ENCODE assay signal across 1 cellular context in genomic region chr19:6590458-6591319, GRCh38.
A peak's percentile ranks its signal among the peaks of the same experiment; 100 is the strongest.
TF ChIP-seq lines count a peak whose summit lies in the region.

TSS of gene CD70 (minus strand) at chr19:6591150. CDS start at chr19:6591002, 148 bp downstream.

TF ChIP-seq in GM12878, 131 proteins besides CTCF, POLR2A, EP300 and RAD21 (continued from another document and continues in another):
- 0 out of 2 replicates have a peak, but pooled peaks have one; percentile 7 for TF ChIP-seq NRF1 (conservative IDR thresholded peaks at IDR 0.05; ENCODE audit: low read depth, low read length)
- peak; percentile 92 for TF ChIP-seq BCL3 (IDR thresholded peaks at IDR 0.05; ENCODE audit: borderline replicate concordance, insufficient read depth, low read depth, low read length, poor library complexity, severe bottlenecking)
- TF ChIP-seq GATAD2B (conservative IDR thresholded peaks at IDR 0.05; ENCODE audit: low read depth) = 0 out of 2 replicates have a peak, but pooled peaks have one; percentile 52
- no peak for TF ChIP-seq NFYA (IDR thresholded peaks at IDR 0.05; ENCODE audit: borderline replicate concordance, low read depth, low read length)
- TF ChIP-seq STAT1 (conservative IDR thresholded peaks at IDR 0.05) = no peak
- TF ChIP-seq IRF5 (IDR thresholded peaks at IDR 0.05; ENCODE audit: borderline replicate concordance) = no peak
- TF ChIP-seq POLR2AphosphoS2 (IDR thresholded peaks at IDR 0.05; ENCODE audit: low read depth, low read length) = no peak; the same call in 1 of the 2 replicates
- TF ChIP-seq ESRRA (IDR thresholded peaks at IDR 0.05; ENCODE audit: low read length) = no peak
- no peak for TF ChIP-seq BMI1 (IDR thresholded peaks at IDR 0.05; ENCODE audit: borderline replicate concordance)
- peak; percentile 89 for TF ChIP-seq TAF1 (IDR thresholded peaks at IDR 0.05; ENCODE audit: borderline replicate concordance, low read depth, low read length)
- no peak for TF ChIP-seq SUZ12 (IDR thresholded peaks at IDR 0.05; ENCODE audit: unreplicated experiment)
- TF ChIP-seq ZNF592 (IDR thresholded peaks at IDR 0.05) = no peak
- TF ChIP-seq CHD1 (IDR thresholded peaks at IDR 0.05; ENCODE audit: low read depth, low read length) = peak; percentile 71; the same call in 1 of the 2 replicates
- TF ChIP-seq PRDM15 (CRISPR knock-in tag; IDR thresholded peaks at IDR 0.05) = peak; percentile 70
- no peak for TF ChIP-seq TCF7 (IDR thresholded peaks at IDR 0.05; ENCODE audit: borderline replicate concordance)
- TF ChIP-seq CUX1 (IDR thresholded peaks at IDR 0.05; ENCODE audit: insufficient replicate concordance, low read depth, low read length) = peak; percentile 42
- peak; percentile 37 for TF ChIP-seq RELB (IDR thresholded peaks at IDR 0.05; ENCODE audit: low read depth)
- TF ChIP-seq NR2C1 (IDR thresholded peaks at IDR 0.05) = no peak
- no peak for TF ChIP-seq ELK1 (IDR thresholded peaks at IDR 0.05; ENCODE audit: low read depth, low read length)
- no peak; the same call in 1 of the 2 replicates for TF ChIP-seq ZBED1 (IDR thresholded peaks at IDR 0.05; ENCODE audit: borderline replicate concordance)
- 0 out of 2 replicates have a peak, but pooled peaks have one; percentile 45 for TF ChIP-seq REST (IDR thresholded peaks at IDR 0.05; ENCODE audit: low read depth, low read length)
- no peak for TF ChIP-seq GABPA (IDR thresholded peaks at IDR 0.05; ENCODE audit: low read depth)
- no peak for TF ChIP-seq ZNF217 (IDR thresholded peaks at IDR 0.05)
- TF ChIP-seq HDAC2 (IDR thresholded peaks at IDR 0.05) = no peak
- TF ChIP-seq MEF2A (IDR thresholded peaks at IDR 0.05; ENCODE audit: insufficient read depth, low read depth, low read length) = 0 out of 2 replicates have a peak, but pooled peaks have one; percentile 23
- no peak for TF ChIP-seq NR2C2 (IDR thresholded peaks at IDR 0.05; ENCODE audit: borderline replicate concordance, control insufficient read depth, insufficient read length, low read depth)
- no peak; the same call in 1 of the 2 replicates for TF ChIP-seq SMC3 (IDR thresholded peaks at IDR 0.05; ENCODE audit: borderline replicate concordance, low read length)
- TF ChIP-seq SIN3A (IDR thresholded peaks at IDR 0.05; ENCODE audit: low read depth, low read length) = peak; percentile 69; the same call in 1 of the 2 replicates
